In genomic region chr16:89264800-89265550, GRCh38 we compare ENCODE assay signal across 14 cellular contexts. TPM values are rescaled to one million over a fixed set of nuclear protein-coding genes. Genes with fewer than 3 reads are reported as not detected.
A peak's percentile ranks its signal among the peaks of the same experiment; 100 is the strongest.
DNase-seq lines count a peak whose midpoint lies in the region; ATAC-seq, FAIRE-seq and TF ChIP-seq lines count a peak whose summit lies in the region.
"Had no signal": no experiment of that assay in that cellular context is flagged by ENCODE, and none has a peak within 500 bp of the region (broad histone marks: within the 10 kb centered on the region; RNA-seq: fewer than 3 reads in every experiment).

No MANE protein-coding gene starts in this region.

- H3K4me3 ChIP-seq in DND-41 (ENCODE audit: low read depth in 1 of 2, low read length in 2 of 2) (no peak overlapping the region), kidney (ENCODE audit: low read length in 2 of 2) (no peak overlapping the region)

- DNase-seq in activated naive CD4-positive, alpha-beta T cell treated with anti-CD3 and anti-CD28 coated beads, Interleukin-2, amount 50 U/mL, for 72 hours (ENCODE audit: low spot score in 2 of 2) = no peak
- DNase-seq in activated naive CD4-positive, alpha-beta T cell treated with anti-CD3 and anti-CD28 coated beads, Interleukin-2, amount 10 ng/mL, durations not matched to agents 7 days and 5 days = no peak
- DNase-seq in DND-41 (no peak), WTC11 (ENCODE audit: low spot score) (no peak), kidney (peak; percentile 57), COLO668 (lab: John Stamatoyannopoulos, UW; ENCODE audit: unreplicated experiment) (no peak), NK-92 (lab: John Stamatoyannopoulos, UW; ENCODE audit: unreplicated experiment) (no peak)
- DNase-seq: IMR-90, NCI-H1417, NCI-H1930, NCI-H2171, NCI-H446 treated with DMSO at 0.1 percent for 48 hours had no signal

- H3K4me2 ChIP-seq in DND-41 (ENCODE audit: insufficient read depth, low read length) = no peak overlapping the region

- H3K9me3 ChIP-seq in DND-41 (ENCODE audit: insufficient read depth, low read length, severe bottlenecking) = peaks cover 2% of the 10 kb centered on the region
- H3K9me3 ChIP-seq in kidney (ENCODE audit: control insufficient read depth in 1 of 2, low read length in 2 of 2) = no peaks in the 10 kb centered on the region

- FAIRE-seq in kidney (lab: Jason Lieb, UNC) = no peak
- FAIRE-seq: H54 had no signal

- H3K9ac ChIP-seq in DND-41 (ENCODE audit: low read depth, low read length) = no peak overlapping the region
- H3K9ac ChIP-seq in kidney (ENCODE audit: low read length in 2 of 2) = no peak overlapping the region

- no peak for ATAC-seq in activated naive CD4-positive, alpha-beta T cell treated with anti-CD3 and anti-CD28 coated beads, Interleukin-2, amount 50 U/mL, for 72 hours
- peak; percentile 17; the same call in 1 of the 3 replicates for ATAC-seq in DND-41 (ENCODE audit: insufficient read depth, low read depth)
- peak; percentile 18; the same call in 1 of the 2 replicates for ATAC-seq in WTC11
- ATAC-seq in GM21825 (IDR thresholded peaks at IDR 0.05; ENCODE audit: unreplicated experiment) = no peak

- H3K36me3 ChIP-seq in DND-41 (ENCODE audit: insufficient read depth, low read length) (peaks cover 44% of the 10 kb centered on the region), kidney (ENCODE audit: control insufficient read depth in 1 of 2, insufficient read depth in 2 of 2, low read length in 2 of 2) (peaks cover 0 to 3% of the 10 kb centered on the region in 2 donors)

- H3K4me1 ChIP-seq in DND-41 (ENCODE audit: insufficient read depth, low read length) = no peaks in the 10 kb centered on the region
- H3K4me1 ChIP-seq in kidney (ENCODE audit: control insufficient read depth in 1 of 2, insufficient read depth in 1 of 2, low read depth in 1 of 2, low read length in 2 of 2) = peaks cover 0 to 3% of the 10 kb centered on the region in 2 donors

- H3K4me3 Mint-ChIP-seq in activated naive CD4-positive, alpha-beta T cell treated with anti-CD3 and anti-CD28 coated beads, Interleukin-2, amount 10 ng/mL, durations not matched to agents 7 days and 5 days = no peak overlapping the region
- H3K4me3 Mint-ChIP-seq in WTC11 = no peak overlapping the region

- H3K36me3 Mint-ChIP-seq in activated naive CD4-positive, alpha-beta T cell treated with anti-CD3 and anti-CD28 coated beads, Interleukin-2, amount 50 U/mL, for 72 hours = no peaks in the 10 kb centered on the region
- peaks cover 18% of the 10 kb centered on the region for H3K36me3 Mint-ChIP-seq in activated naive CD4-positive, alpha-beta T cell treated with anti-CD3 and anti-CD28 coated beads, Interleukin-2, amount 10 ng/mL, durations not matched to agents 7 days and 5 days
- peaks cover 15% of the 10 kb centered on the region for H3K36me3 Mint-ChIP-seq in WTC11

- H3K27me3 Mint-ChIP-seq in activated naive CD4-positive, alpha-beta T cell treated with anti-CD3 and anti-CD28 coated beads, Interleukin-2, amount 10 ng/mL, durations not matched to agents 7 days and 5 days = peaks cover 3% of the 10 kb centered on the region
- H3K27me3 Mint-ChIP-seq in WTC11 (ENCODE audit: low read depth) = no peaks in the 10 kb centered on the region

- no peaks in the 10 kb centered on the region for H3K9me3 Mint-ChIP-seq in activated naive CD4-positive, alpha-beta T cell treated with anti-CD3 and anti-CD28 coated beads, Interleukin-2, amount 50 U/mL, for 72 hours
- no peaks in the 10 kb centered on the region for H3K9me3 Mint-ChIP-seq in activated naive CD4-positive, alpha-beta T cell treated with anti-CD3 and anti-CD28 coated beads, Interleukin-2, amount 10 ng/mL, durations not matched to agents 7 days and 5 days
- peaks cover 6% of the 10 kb centered on the region; the same call in 1 of the 2 replicates for H3K9me3 Mint-ChIP-seq in WTC11

- H3K79me2 ChIP-seq in DND-41 (ENCODE audit: insufficient read depth, low read length) = no peaks in the 10 kb centered on the region

- no peak overlapping the region for H2AFZ ChIP-seq in DND-41 (ENCODE audit: low read depth, low read length)

- H3K4me1 Mint-ChIP-seq in activated naive CD4-positive, alpha-beta T cell treated with anti-CD3 and anti-CD28 coated beads, Interleukin-2, amount 10 ng/mL, durations not matched to agents 7 days and 5 days = peaks cover 6% of the 10 kb centered on the region
- H3K4me1 Mint-ChIP-seq in WTC11 = no peaks in the 10 kb centered on the region

- no peak overlapping the region for H3K27ac ChIP-seq in DND-41 (ENCODE audit: low read length)
- no peak overlapping the region for H3K27ac ChIP-seq in kidney (ENCODE audit: low read depth in 2 of 2, low read length in 2 of 2)

- no peaks in the 10 kb centered on the region for H3K27me3 ChIP-seq in DND-41 (ENCODE audit: insufficient read depth, low read length, poor library complexity)

- H3K27ac Mint-ChIP-seq in activated naive CD4-positive, alpha-beta T cell treated with anti-CD3 and anti-CD28 coated beads, Interleukin-2, amount 50 U/mL, for 72 hours = peak overlapping the region; percentile 50 to 64
- no peak overlapping the region for H3K27ac Mint-ChIP-seq in activated naive CD4-positive, alpha-beta T cell treated with anti-CD3 and anti-CD28 coated beads, Interleukin-2, amount 10 ng/mL, durations not matched to agents 7 days and 5 days
- no peak overlapping the region for H3K27ac Mint-ChIP-seq in WTC11

- intact Hi-C loops in kidney (cut with DNase I) = no loop called here

- TF ChIP-seq CTCF in DND-41 (IDR thresholded peaks at IDR 0.05; ENCODE audit: borderline replicate concordance, extremely low read depth, low read length, poor library complexity, severe bottlenecking) (no peak), WTC11 (IDR thresholded peaks at IDR 0.05) (no peak), kidney (IDR thresholded peaks at IDR 0.05; ENCODE audit: borderline replicate concordance, extremely low read depth, insufficient read depth) (no peak)

- CTCF ChIA-PET in activated naive CD4-positive, alpha-beta T cell treated with anti-CD3 and anti-CD28 coated beads, Interleukin-2, amount 10 ng/mL, durations not matched to agents 7 days and 5 days (lab: Charles Lee) = interaction anchor here (0.9 kb wide), 1 partner anchor 24 kb away, joined by 3 read pairs; no protein-coding TSS in a partner anchor
- CTCF ChIA-PET in WTC11 (lab: Charles Lee) = interaction anchor here (0.7 to 1.8 kb wide), 6 partner anchors 24 to 527 kb away, joined by 3 to 4 read pairs (median 3); no protein-coding TSS in a partner anchor

- H4K20me1 ChIP-seq in DND-41 (ENCODE audit: insufficient read depth, low read length) = peaks cover 25% of the 10 kb centered on the region

- POLR2A ChIA-PET in WTC11 (lab: Charles Lee) = interaction anchor here (0.7 to 1.4 kb wide), 2 partner anchors 18 to 20 kb away, joined by 3 read pairs; no protein-coding TSS in a partner anchor

TF ChIP-seq in WTC11, 78 proteins besides CTCF, POLR2A, EP300 and RAD21:
- TF ChIP-seq ELF4 (CRISPR knock-in tag; IDR thresholded peaks at IDR 0.05; ENCODE audit: low read depth) = no peak
- TF ChIP-seq ZNF219 (CRISPR knock-in tag; IDR thresholded peaks at IDR 0.05; ENCODE audit: borderline replicate concordance) = no peak
- TF ChIP-seq CREM (CRISPR knock-in tag; IDR thresholded peaks at IDR 0.05) = no peak
- no peak for TF ChIP-seq PREB (CRISPR knock-in tag; IDR thresholded peaks at IDR 0.05; ENCODE audit: borderline replicate concordance)
- TF ChIP-seq MYBL2 (CRISPR knock-in tag; IDR thresholded peaks at IDR 0.05) = no peak
- no peak for TF ChIP-seq MLX (CRISPR knock-in tag; IDR thresholded peaks at IDR 0.05)
- TF ChIP-seq ESRRA (CRISPR knock-in tag; IDR thresholded peaks at IDR 0.05; ENCODE audit: borderline replicate concordance) = no peak

RNA-seq across cellular contexts. Expression of gene ZNF778, which starts 47.5 kb away (rescaled TPM):
- total RNA-seq in activated naive CD4-positive, alpha-beta T cell treated with anti-CD3 and anti-CD28 coated beads, Interleukin-2, amount 50 U/mL, for 72 hours = 10 to 100 TPM in 1 of 2 donors, 1 to 10 TPM in 1; 6.1 to 12.2 TPM
- total RNA-seq in WTC11 (2021) (15.5 to 31.2 TPM (median 15.6 TPM) in 3 replicates), kidney (12.7 TPM)
- polyA plus RNA-seq in kidney (ENCODE audit: insufficient read depth, low read depth, low replicate concordance) = 2.2 TPM

Comparison
In these comparisons a context has a peak if more than half of its experiments do, and no peak if none do; other contexts are left out.
1. H3K27ac Mint-ChIP-seq: peak in activated naive CD4-positive, alpha-beta T cell treated with anti-CD3 and anti-CD28 coated beads, Interleukin-2, amount 50 U/mL, for 72 hours (2 of 2); none in activated naive CD4-positive, alpha-beta T cell treated with anti-CD3 and anti-CD28 coated beads, Interleukin-2, amount 10 ng/mL, durations not matched to agents 7 days and 5 days (single experiment) and WTC11 (single experiment).
2. ATAC-seq: peak in DND-41 (single experiment) and WTC11 (single experiment); none in activated naive CD4-positive, alpha-beta T cell treated with anti-CD3 and anti-CD28 coated beads, Interleukin-2, amount 50 U/mL, for 72 hours (0 of 2) and GM21825 (single experiment).